Comparison of ENCODE assay signal across 8 cellular contexts in genomic region chr19:1081301-1082164, GRCh38. TPM values are rescaled to one million over a fixed set of nuclear protein-coding genes. Genes with fewer than 3 reads are reported as not detected.
DNase-seq lines count a peak whose midpoint lies in the region; ATAC-seq, FAIRE-seq and TF ChIP-seq lines count a peak whose summit lies in the region.
"Had no signal": no experiment of that assay in that cellular context is flagged by ENCODE, and none has a peak within 500 bp of the region (broad histone marks: within the 10 kb centered on the region; RNA-seq: fewer than 3 reads in every experiment).

No MANE protein-coding gene starts in this region.

- WGBS in HUES64 = 76% methylated on average over 58 of the region's 58 CpGs
- 96% methylated on average over 46 of the region's 58 CpGs for WGBS in GM12878 (ENCODE audit: insufficient coverage, insufficient replicate concordance, low lambda C conversion rate, missing lambda C conversion rate)
- no CpG with 5 or more reads among the region's 58 CpGs for WGBS in neuronal stem cell (ENCODE audit: extremely low coverage in 2 of 2, insufficient read length in 2 of 2, insufficient replicate concordance in 1 of 2), 2 donors

- no peaks in the 10 kb centered on the region for H3K4me1 ChIP-seq in HUES64 (ENCODE audit: insufficient read depth, low read length)
- H3K4me1 ChIP-seq in GM12878 (ENCODE audit: control insufficient read depth, insufficient read depth, low read length) = peaks cover 15% of the 10 kb centered on the region
- peaks cover 0 to 2% of the 10 kb centered on the region in 2 donors for H3K4me1 ChIP-seq in neuronal stem cell (ENCODE audit: control insufficient read depth in 2 of 2, insufficient read depth in 1 of 2, low read depth in 1 of 2, low read length in 2 of 2)

- H3K9me3 ChIP-seq in HUES64 (ENCODE audit: insufficient read depth, low read depth, low read length) (no peaks in the 10 kb centered on the region), GM12878 (replicated peaks; ENCODE audit: control insufficient read depth, insufficient read depth, low read length) (no peaks in the 10 kb centered on the region), neuronal stem cell (replicated peaks in 1 of 2; ENCODE audit: control insufficient read depth in 2 of 2, insufficient read depth in 1 of 2, low read depth in 1 of 2, low read length in 2 of 2) (no peaks in the 10 kb centered on the region)

- H2BK120ac ChIP-seq in neuronal stem cell (ENCODE audit: low read depth, low read length) = no peak overlapping the region

- SMC1A ChIA-PET in GM12878 (lab: Charles Lee; ENCODE audit: uncharacterized antibody, unreplicated experiment) = interaction anchor here (1.2 kb wide), 2 partner anchors 15 to 21 kb away, joined by 3 to 5 read pairs; no protein-coding TSS in a partner anchor

- H3K27ac ChIP-seq in HUES64 (ENCODE audit: low read depth, low read length) = peak overlapping the region; percentile 41; the same call in 1 of the 2 replicates
- no peak overlapping the region for H3K27ac ChIP-seq in GM12878 (ENCODE audit: control insufficient read depth, insufficient read depth)
- no peak overlapping the region for H3K27ac ChIP-seq in neuronal stem cell (replicated peaks; ENCODE audit: low read length)

- no peak for TF ChIP-seq EP300 in GM12878 (IDR thresholded peaks at IDR 0.05; ENCODE audit: borderline replicate concordance in 1 of 2, control insufficient read depth in 1 of 2, low read depth in 2 of 2, low read length in 2 of 2)

- peaks cover 23% of the 10 kb centered on the region for H3K36me3 Mint-ChIP-seq in Calu3 (ENCODE audit: insufficient read depth, unreplicated experiment)

- no peaks in the 10 kb centered on the region for H3K27me3 Mint-ChIP-seq in Calu3 (ENCODE audit: unreplicated experiment)

- H2AFZ ChIP-seq in GM12878 (ENCODE audit: control insufficient read depth, low read depth, low read length) = no peak overlapping the region
- H2AFZ ChIP-seq in neuronal stem cell (ENCODE audit: low read length) = no peak overlapping the region

- H3K18ac ChIP-seq in neuronal stem cell (ENCODE audit: low read length) = peak overlapping the region; percentile 89

- TF ChIP-seq CTCF in GM12878 (IDR thresholded peaks at IDR 0.05 in 2 of 3, conservative IDR thresholded peaks at IDR 0.05 in 1 of 3; ENCODE audit: control insufficient read depth in 2 of 3, extremely low read depth in 1 of 3, insufficient read depth in 1 of 3, low read depth in 3 of 3, low read length in 3 of 3) = no peak
- TF ChIP-seq CTCF in Calu3 (IDR thresholded peaks at IDR 0.05; ENCODE audit: unreplicated experiment) = no peak

- H3K27me3 ChIP-seq in HUES64 (ENCODE audit: insufficient read depth, low read length) (no peaks in the 10 kb centered on the region), GM12878 (replicated peaks in 1 of 2; ENCODE audit: control insufficient read depth in 2 of 2, insufficient read depth in 2 of 2, low read length in 1 of 2) (no peaks in the 10 kb centered on the region), neuronal stem cell (ENCODE audit: control insufficient read depth in 3 of 3, insufficient read depth in 3 of 3, low read depth in 1 of 3, low read length in 3 of 3) (no peaks in the 10 kb centered on the region)

- no peak overlapping the region for H4K91ac ChIP-seq in neuronal stem cell (ENCODE audit: low read depth, low read length, poor library complexity)

- no peaks in the 10 kb centered on the region for H3K4me1 Mint-ChIP-seq in Calu3 (ENCODE audit: low read depth, unreplicated experiment)

- RAD21 ChIA-PET in GM12878 (lab: Charles Lee; ENCODE audit: unreplicated experiment) = interaction anchor here (0.8 to 0.9 kb wide), 2 partner anchors 15 to 22 kb away, joined by 3 read pairs; partner anchors contain the start of gene ARHGAP45

- intact Hi-C loops in GM12878 (cut with micrococcal nuclease; ENCODE audit: unreplicated experiment) (no loop called here), Calu3 (cut with micrococcal nuclease; ENCODE audit: unreplicated experiment) (no loop called here)

- peak; percentile 37; the same call in 1 of the 2 replicates for TF ChIP-seq POLR2A in GM12878 (IDR thresholded peaks at IDR 0.05; ENCODE audit: low read depth, low read length)

- no peak overlapping the region for H3K4me3 Mint-ChIP-seq in Calu3 (ENCODE audit: low read depth, unreplicated experiment)
- H3K4me3 Mint-ChIP-seq: immature natural killer cell had no signal

- no peak for DNase-seq in GM12878 (ENCODE audit: low read depth, low spot score)
- DNase-seq in neuronal stem cell (ENCODE audit: low spot score) = no peak
- DNase-seq in effector CD4-positive, alpha-beta T cell = no peak
- DNase-seq in Calu3 = no peak
- DNase-seq: immature natural killer cell had no signal

- peaks cover 4% of the 10 kb centered on the region for H3K79me2 ChIP-seq in GM12878 (ENCODE audit: control insufficient read depth, insufficient read depth, low read length)

- H3K9me3 Mint-ChIP-seq in Calu3 (ENCODE audit: low read depth, unreplicated experiment) = no peaks in the 10 kb centered on the region
- H3K9me3 Mint-ChIP-seq: immature natural killer cell had no signal

- no peak overlapping the region for H3K4ac ChIP-seq in neuronal stem cell (ENCODE audit: low read length)

- in situ Hi-C loops in GM12878 (cut with MboI) = no loop called here

- no peak for TF ChIP-seq RAD21 in GM12878 (IDR thresholded peaks at IDR 0.05; ENCODE audit: insufficient read depth, low read depth, low read length)

- no peaks in the 10 kb centered on the region; the same call in 1 of the 2 replicates for H4K20me1 ChIP-seq in GM12878 (ENCODE audit: control insufficient read depth, insufficient read depth)

- H2BK15ac ChIP-seq in neuronal stem cell (ENCODE audit: low read length) = peak overlapping the region; percentile 58

- POLR2A ChIA-PET in GM12878 (lab: Charles Lee) = interaction anchor here (0.5 to 1.9 kb wide), 6 partner anchors 13 to 91 kb away, joined by 3 to 9 read pairs (median 4); partner anchors contain the start of genes ARHGAP45, CNN2 and POLR2E

- peaks cover 6% of the 10 kb centered on the region for H3K79me1 ChIP-seq in neuronal stem cell (ENCODE audit: low read depth, low read length)

- no peak overlapping the region for H3K27ac Mint-ChIP-seq in Calu3 (ENCODE audit: unreplicated experiment)

- no peak overlapping the region for H2BK12ac ChIP-seq in neuronal stem cell (ENCODE audit: low read length)

- H3K14ac ChIP-seq in neuronal stem cell (ENCODE audit: low read length) = no peak overlapping the region

- H3K4me2 ChIP-seq in GM12878 (ENCODE audit: control insufficient read depth, insufficient read depth) (no peak overlapping the region), neuronal stem cell (ENCODE audit: insufficient read depth, low read length, poor library complexity, severe bottlenecking) (no peak overlapping the region)

- H3K9ac ChIP-seq in HUES64 (ENCODE audit: low read depth, low read length) (no peak overlapping the region), GM12878 (ENCODE audit: control insufficient read depth, insufficient read depth, low read length) (no peak overlapping the region), neuronal stem cell (ENCODE audit: low read depth, low read length, poor library complexity) (no peak overlapping the region)

- ATAC-seq in GM12878 (no peak), HG03095 (IDR thresholded peaks at IDR 0.05; ENCODE audit: unreplicated experiment) (no peak)

- H3K4me3 ChIP-seq in HUES64 (ENCODE audit: low read length) (peak overlapping the region; percentile 28; the same call in 1 of the 2 replicates), GM12878 (no peak overlapping the region), neuronal stem cell (ENCODE audit: low read length in 2 of 2) (peak overlapping the region in 1 of 2 donors; percentile 27)

- no peak for FAIRE-seq in GM12878 (lab: Jason Lieb, UNC)
- FAIRE-seq: TTC549 had no signal

- no peak overlapping the region for H4K8ac ChIP-seq in neuronal stem cell (ENCODE audit: low read depth, low read length)

- peak overlapping the region; percentile 95 for H3K23ac ChIP-seq in neuronal stem cell (ENCODE audit: low read depth, low read length, poor library complexity)

- peaks cover 47% of the 10 kb centered on the region for H3K36me3 ChIP-seq in HUES64 (ENCODE audit: insufficient read depth, low read length)
- H3K36me3 ChIP-seq in GM12878 (ENCODE audit: control insufficient read depth in 2 of 2, insufficient read depth in 2 of 2, low read length in 1 of 2) = peaks cover 14 to 62% of the 10 kb centered on the region in 2 experiments; a peak in 3 of 4 replicates
- H3K36me3 ChIP-seq in neuronal stem cell (replicated peaks in 1 of 2; ENCODE audit: control insufficient read depth in 2 of 2, insufficient read depth in 2 of 2, low read length in 2 of 2) = peaks cover 9 to 62% of the 10 kb centered on the region in 2 donors

- CTCF ChIA-PET in GM12878 (lab: Yijun Ruan, JAX) (interaction anchor here (0.6 to 1.6 kb wide), 2 partner anchors 12 to 13 kb away, joined by 3 to 4 read pairs; no protein-coding TSS in a partner anchor), Calu3 (lab: Charles Lee) (no interaction called here)

- H2AK5ac ChIP-seq in neuronal stem cell (ENCODE audit: low read depth, low read length) = peak overlapping the region; percentile 88

- BruUV-seq in GM12878 (replicated peaks; lab: Mats Ljungman, UMichigan) (no TSS peak), Calu3 (replicated peaks; lab: Mats Ljungman, UMichigan) (no TSS peak)

- peak overlapping the region; percentile 66 for H2BK5ac ChIP-seq in neuronal stem cell (ENCODE audit: low read length)

RNA-seq across cellular contexts. Expression of gene POLR2E, which starts 13.6 kb away (rescaled TPM):
- polyA plus RNA-seq in HUES64 (2013, experiment 1 of 2) = 184 TPM
- polyA plus RNA-seq in HUES64 (2013, experiment 2 of 2) = 182 TPM
- 37.4 and 46.6 TPM in 2 replicates for total RNA-seq in GM12878 (2013; cell fraction: nucleolus; rRNA removed)
- total RNA-seq in GM12878 (2014; rRNA removed) = 194 and 207 TPM in 2 replicates
- 78.7 and 85.5 TPM in 2 replicates for total RNA-seq in GM12878 (2014; rRNA removed; fragmentation: Illumina TruSeq; extraction: Trizol)
- 243 and 250 TPM in 2 replicates for total RNA-seq in GM12878 (2021)
- 54.0 TPM for polyA plus RNA-seq in GM12878 (2011; ENCODE audit: low read depth)
- 92.4 and 192 TPM in 2 replicates for polyA plus RNA-seq in GM12878 (2011; rRNA removed)
- 220 and 291 TPM in 2 replicates for polyA plus RNA-seq in GM12878 (2011; cell fraction: cytosol; rRNA removed)
- 162 and 168 TPM in 2 replicates for polyA plus RNA-seq in GM12878 (2011; cell fraction: nucleus; rRNA removed)
- polyA plus RNA-seq in GM12878 (2012) = 184 and 198 TPM in 2 replicates
- polyA plus RNA-seq in GM12878 (2014; fragmentation: Illumina TruSeq; extraction: Trizol) = 10.0 and 142 TPM in 2 replicates
- polyA plus RNA-seq in GM12878 (2014; fragmentation: Nextera tagmentation; extraction: Ambion mirVana) = 10 to 100 TPM in 1 of 2 experiments, 1 to 10 TPM in 1; 4.0 to 17.0 TPM
- 367 and 444 TPM in 2 replicates for polyA plus RNA-seq in GM12878 (2014; rRNA removed)
- 100 to 1,000 TPM; 460 to 487 TPM for polyA plus RNA-seq in GM12878 (2016; fragmentation: Nextera tagmentation; extraction: Ambion mirVana)
- 76.9 and 101 TPM in 2 replicates for polyA minus RNA-seq in GM12878 (2011; rRNA and poly(A)+ RNA removed)
- polyA minus RNA-seq in GM12878 (2011; cell fraction: cytosol; rRNA and poly(A)+ RNA removed) = 70.2 and 78.0 TPM in 2 replicates
- polyA minus RNA-seq in GM12878 (2011; cell fraction: nucleus; rRNA and poly(A)+ RNA removed) = 29.5 and 49.3 TPM in 2 replicates
- 201 TPM for polyA plus RNA-seq in neuronal stem cell (2013, experiment 1 of 2)
- 197 TPM for polyA plus RNA-seq in neuronal stem cell (2013, experiment 2 of 2)
- 141 and 144 TPM in 2 replicates for total RNA-seq in Calu3 (2022)

RNA-seq across cellular contexts. Expression of gene ARHGAP45, which starts 14.6 kb away (rescaled TPM):
- 10.3 TPM for polyA plus RNA-seq in HUES64 (2013, experiment 1 of 2)
- 13.8 TPM for polyA plus RNA-seq in HUES64 (2013, experiment 2 of 2)
- 190 and 196 TPM in 2 replicates for total RNA-seq in GM12878 (2013; cell fraction: nucleolus; rRNA removed)
- 116 and 146 TPM in 2 replicates for total RNA-seq in GM12878 (2014; rRNA removed)
- 21.4 and 26.2 TPM in 2 replicates for total RNA-seq in GM12878 (2014; rRNA removed; fragmentation: Illumina TruSeq; extraction: Trizol)
- 142 and 151 TPM in 2 replicates for total RNA-seq in GM12878 (2021)
- 33.0 TPM for polyA plus RNA-seq in GM12878 (2011; ENCODE audit: low read depth)
- polyA plus RNA-seq in GM12878 (2011; rRNA removed) = 20.8 and 53.2 TPM in 2 replicates
- 64.0 and 103 TPM in 2 replicates for polyA plus RNA-seq in GM12878 (2011; cell fraction: cytosol; rRNA removed)
- polyA plus RNA-seq in GM12878 (2011; cell fraction: nucleus; rRNA removed) = 223 and 275 TPM in 2 replicates
- 85.3 and 105 TPM in 2 replicates for polyA plus RNA-seq in GM12878 (2012)
- 1.4 and 9.8 TPM in 2 replicates for polyA plus RNA-seq in GM12878 (2014; fragmentation: Illumina TruSeq; extraction: Trizol)
- 1 to 10 TPM; 1.4 to 7.8 TPM for polyA plus RNA-seq in GM12878 (2014; fragmentation: Nextera tagmentation; extraction: Ambion mirVana)
- 96.0 and 125 TPM in 2 replicates for polyA plus RNA-seq in GM12878 (2014; rRNA removed)
- 10 to 100 TPM; 66.6 to 82.6 TPM for polyA plus RNA-seq in GM12878 (2016; fragmentation: Nextera tagmentation; extraction: Ambion mirVana)
- 36.0 and 96.7 TPM in 2 replicates for polyA minus RNA-seq in GM12878 (2011; rRNA and poly(A)+ RNA removed)
- 45.4 and 45.7 TPM in 2 replicates for polyA minus RNA-seq in GM12878 (2011; cell fraction: cytosol; rRNA and poly(A)+ RNA removed)
- 32.4 and 52.2 TPM in 2 replicates for polyA minus RNA-seq in GM12878 (2011; cell fraction: nucleus; rRNA and poly(A)+ RNA removed)
- 6.9 TPM for polyA plus RNA-seq in neuronal stem cell (2013, experiment 1 of 2)
- polyA plus RNA-seq in neuronal stem cell (2013, experiment 2 of 2) = 7.4 TPM
- total RNA-seq in Calu3 (2022) = 10.4 and 12.0 TPM in 2 replicates

RNA-seq across cellular contexts. Expression of gene GPX4, which starts 22.3 kb away (rescaled TPM):
- polyA plus RNA-seq in HUES64 (2013, experiment 1 of 2) = 361 TPM
- polyA plus RNA-seq in HUES64 (2013, experiment 2 of 2) = 387 TPM
- 30.7 and 37.1 TPM in 2 replicates for total RNA-seq in GM12878 (2013; cell fraction: nucleolus; rRNA removed)
- 325 and 388 TPM in 2 replicates for total RNA-seq in GM12878 (2014; rRNA removed)
- 185 and 204 TPM in 2 replicates for total RNA-seq in GM12878 (2014; rRNA removed; fragmentation: Illumina TruSeq; extraction: Trizol)
- 305 and 316 TPM in 2 replicates for total RNA-seq in GM12878 (2021)
- 143 TPM for polyA plus RNA-seq in GM12878 (2011; ENCODE audit: low read depth)
- 171 and 289 TPM in 2 replicates for polyA plus RNA-seq in GM12878 (2011; rRNA removed)
- 532 and 769 TPM in 2 replicates for polyA plus RNA-seq in GM12878 (2011; cell fraction: cytosol; rRNA removed)
- 455 and 480 TPM in 2 replicates for polyA plus RNA-seq in GM12878 (2011; cell fraction: nucleus; rRNA removed)
- 460 and 464 TPM in 2 replicates for polyA plus RNA-seq in GM12878 (2012)
- polyA plus RNA-seq in GM12878 (2014; fragmentation: Illumina TruSeq; extraction: Trizol) = 144 and 257 TPM in 2 replicates
- polyA plus RNA-seq in GM12878 (2014; fragmentation: Nextera tagmentation; extraction: Ambion mirVana) = 10 to 100 TPM; 33.3 to 99.6 TPM
- polyA plus RNA-seq in GM12878 (2014; rRNA removed) = 749 and 807 TPM in 2 replicates
- 100 to 1,000 TPM; 534 to 574 TPM for polyA plus RNA-seq in GM12878 (2016; fragmentation: Nextera tagmentation; extraction: Ambion mirVana)
- polyA minus RNA-seq in GM12878 (2011; rRNA and poly(A)+ RNA removed) = 134 and 182 TPM in 2 replicates
- 111 and 122 TPM in 2 replicates for polyA minus RNA-seq in GM12878 (2011; cell fraction: cytosol; rRNA and poly(A)+ RNA removed)
- polyA minus RNA-seq in GM12878 (2011; cell fraction: nucleus; rRNA and poly(A)+ RNA removed) = 39.3 and 60.3 TPM in 2 replicates
- polyA plus RNA-seq in neuronal stem cell (2013, experiment 1 of 2) = 755 TPM
- polyA plus RNA-seq in neuronal stem cell (2013, experiment 2 of 2) = 706 TPM
- total RNA-seq in Calu3 (2022) = 246 and 251 TPM in 2 replicates

RNA-seq across cellular contexts. Expression of gene ABCA7, which starts 41.6 kb away (rescaled TPM):
- 5.0 TPM for polyA plus RNA-seq in HUES64 (2013, experiment 1 of 2)
- polyA plus RNA-seq in HUES64 (2013, experiment 2 of 2) = 7.0 TPM
- 50.3 and 55.4 TPM in 2 replicates for total RNA-seq in GM12878 (2013; cell fraction: nucleolus; rRNA removed)
- total RNA-seq in GM12878 (2014; rRNA removed) (14.9 and 18.1 TPM in 2 replicates), GM12878 (2014; rRNA removed; fragmentation: Illumina TruSeq; extraction: Trizol) (5.6 and 7.6 TPM in 2 replicates), GM12878 (2021) (38.7 and 49.5 TPM in 2 replicates), Calu3 (2022) (22.7 and 24.3 TPM in 2 replicates)
- polyA plus RNA-seq in GM12878 (2011; ENCODE audit: low read depth) = 16.4 TPM
- polyA plus RNA-seq in GM12878 (2011; rRNA removed) (3.3 and 5.5 TPM in 2 replicates), GM12878 (2014; fragmentation: Illumina TruSeq; extraction: Trizol) (4.6 and 11.4 TPM in 2 replicates), GM12878 (2014; fragmentation: Nextera tagmentation; extraction: Ambion mirVana) (1 to 10 TPM; 1.0 to 2.9 TPM), GM12878 (2014; rRNA removed) (26.9 and 36.5 TPM in 2 replicates), GM12878 (2016; fragmentation: Nextera tagmentation; extraction: Ambion mirVana) (10 to 100 TPM; 22.0 to 22.1 TPM)
- 7.0 and 10.0 TPM in 2 replicates for polyA plus RNA-seq in GM12878 (2011; cell fraction: cytosol; rRNA removed)
- polyA plus RNA-seq in GM12878 (2011; cell fraction: nucleus; rRNA removed) = 81.6 and 107 TPM in 2 replicates
- 15.2 and 21.6 TPM in 2 replicates for polyA plus RNA-seq in GM12878 (2012)
- 4.3 and 9.4 TPM in 2 replicates for polyA minus RNA-seq in GM12878 (2011; rRNA and poly(A)+ RNA removed)
- 5.8 and 7.9 TPM in 2 replicates for polyA minus RNA-seq in GM12878 (2011; cell fraction: cytosol; rRNA and poly(A)+ RNA removed)
- polyA minus RNA-seq in GM12878 (2011; cell fraction: nucleus; rRNA and poly(A)+ RNA removed) = 24.3 and 39.7 TPM in 2 replicates
- 9.4 TPM for polyA plus RNA-seq in neuronal stem cell (2013, experiment 1 of 2)
- polyA plus RNA-seq in neuronal stem cell (2013, experiment 2 of 2) = 8.0 TPM

RNA-seq across cellular contexts. Expression of gene CNN2, which starts 55.1 kb away (rescaled TPM):
- polyA plus RNA-seq in HUES64 (2013, experiment 1 of 2) = 281 TPM
- polyA plus RNA-seq in HUES64 (2013, experiment 2 of 2) = 262 TPM
- 28.5 and 30.8 TPM in 2 replicates for total RNA-seq in GM12878 (2013; cell fraction: nucleolus; rRNA removed)
- total RNA-seq in GM12878 (2014; rRNA removed) = 154 and 195 TPM in 2 replicates
- 95.8 and 115 TPM in 2 replicates for total RNA-seq in GM12878 (2014; rRNA removed; fragmentation: Illumina TruSeq; extraction: Trizol)
- total RNA-seq in GM12878 (2021) = 289 and 311 TPM in 2 replicates
- polyA plus RNA-seq in GM12878 (2011; ENCODE audit: low read depth) = 64.3 TPM
- 28.6 and 54.2 TPM in 2 replicates for polyA plus RNA-seq in GM12878 (2011; rRNA removed)
- 104 and 118 TPM in 2 replicates for polyA plus RNA-seq in GM12878 (2011; cell fraction: cytosol; rRNA removed)
- polyA plus RNA-seq in GM12878 (2011; cell fraction: nucleus; rRNA removed) = 80.2 and 133 TPM in 2 replicates
- polyA plus RNA-seq in GM12878 (2012) = 117 and 149 TPM in 2 replicates
- polyA plus RNA-seq in GM12878 (2014; fragmentation: Illumina TruSeq; extraction: Trizol) = 60.1 and 168 TPM in 2 replicates
- polyA plus RNA-seq in GM12878 (2014; fragmentation: Nextera tagmentation; extraction: Ambion mirVana) = 10 to 100 TPM; 34.7 to 42.5 TPM
- polyA plus RNA-seq in GM12878 (2014; rRNA removed) = 177 and 213 TPM in 2 replicates
- 100 to 1,000 TPM; 269 to 273 TPM for polyA plus RNA-seq in GM12878 (2016; fragmentation: Nextera tagmentation; extraction: Ambion mirVana)
- 71.8 and 98.5 TPM in 2 replicates for polyA minus RNA-seq in GM12878 (2011; rRNA and poly(A)+ RNA removed)
- polyA minus RNA-seq in GM12878 (2011; cell fraction: cytosol; rRNA and poly(A)+ RNA removed) = 91.4 and 128 TPM in 2 replicates
- 14.9 and 31.0 TPM in 2 replicates for polyA minus RNA-seq in GM12878 (2011; cell fraction: nucleus; rRNA and poly(A)+ RNA removed)
- polyA plus RNA-seq in neuronal stem cell (2013, experiment 1 of 2) = 235 TPM
- 243 TPM for polyA plus RNA-seq in neuronal stem cell (2013, experiment 2 of 2)
- 135 and 151 TPM in 2 replicates for total RNA-seq in Calu3 (2022)
